ENCODE assay signal across 27 cellular contexts in the genomic region with DNA sequence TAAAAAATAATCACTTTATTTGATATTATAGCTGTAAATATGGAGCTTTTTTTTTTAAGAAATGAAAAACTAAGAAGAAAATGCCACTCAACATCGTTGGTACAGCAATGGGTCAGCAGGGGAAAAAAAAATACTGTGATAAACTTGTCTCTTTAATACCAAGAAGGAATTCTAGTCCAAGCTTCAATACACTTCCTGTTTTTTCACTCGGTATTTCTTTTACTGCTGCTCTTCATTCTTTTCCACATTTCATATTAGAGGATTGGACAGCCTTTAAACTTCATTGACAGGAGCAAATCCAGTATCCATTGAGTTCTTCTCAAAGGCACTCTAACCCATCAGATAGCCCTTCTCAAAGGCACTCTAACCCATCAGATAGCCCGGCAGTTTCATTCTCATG.
"Had no signal": no experiment of that assay in that cellular context is flagged by ENCODE, and none has a peak within 500 bp of the region (broad histone marks: within the 10 kb centered on the region; RNA-seq: fewer than 3 reads in every experiment).

No MANE protein-coding gene starts in this region.

- H3K4me1 ChIP-seq: ascending aorta, breast epithelium, colonic mucosa, gastroesophageal sphincter had no signal

- H3K36me3 ChIP-seq: ascending aorta, breast epithelium, cardiac muscle cell, colonic mucosa, esophagus squamous epithelium, gastroesophageal sphincter had no signal

- FAIRE-seq: endothelial cell of umbilical vein had no signal

- H3K4me3 ChIP-seq: ascending aorta, breast epithelium, cardiac muscle cell, colonic mucosa, esophagus squamous epithelium, gastroesophageal sphincter had no signal

- H3K27ac Mint-ChIP-seq: activated CD4-positive, alpha-beta memory T cell treated with anti-CD3 and anti-CD28 coated beads, Interleukin-2, amount 10 ng/mL, durations not matched to agents 7 days and 5 days; activated CD4-positive, alpha-beta T cell treated with anti-CD3 and anti-CD28 coated beads, Interleukin-2, amount 10 ng/mL, durations not matched to agents 7 days and 5 days; activated naive CD4-positive, alpha-beta T cell treated with anti-CD3 and anti-CD28 coated beads, Interleukin-2, amount 10 ng/mL, durations not matched to agents 7 days and 5 days; activated naive CD4-positive, alpha-beta T cell treated with anti-CD3 and anti-CD28 coated beads, Interleukin-2, amount 50 U/mL, for 72 hours; activated naive CD8-positive, alpha-beta T cell treated with anti-CD3 and anti-CD28 coated beads, Interleukin-2, amount 10 ng/mL, durations not matched to agents 7 days and 5 days; activated T-cell treated with anti-CD3 and anti-CD28 coated beads, Interleukin-2, amount 50 U/mL, for 24 hours; activated T-cell treated with anti-CD3 and anti-CD28 coated beads, Interleukin-2, amount 50 U/mL, for 72 hours; brain had no signal

- ATAC-seq: activated naive CD4-positive, alpha-beta T cell treated with anti-CD3 and anti-CD28 coated beads, Interleukin-2, amount 50 U/mL, for 72 hours; activated T-cell treated with anti-CD3 and anti-CD28 coated beads, Interleukin-2, amount 50 U/mL, for 72 hours; gastroesophageal sphincter had no signal

- H3K4me1 Mint-ChIP-seq: activated CD4-positive, alpha-beta memory T cell treated with anti-CD3 and anti-CD28 coated beads, Interleukin-2, amount 10 ng/mL, durations not matched to agents 7 days and 5 days; activated naive CD4-positive, alpha-beta T cell treated with anti-CD3 and anti-CD28 coated beads, Interleukin-2, amount 10 ng/mL, durations not matched to agents 7 days and 5 days; activated naive CD8-positive, alpha-beta T cell treated with anti-CD3 and anti-CD28 coated beads, Interleukin-2, amount 10 ng/mL, durations not matched to agents 7 days and 5 days had no signal

- H3K4me3 Mint-ChIP-seq: activated CD4-positive, alpha-beta memory T cell treated with anti-CD3 and anti-CD28 coated beads, Interleukin-2, amount 10 ng/mL, durations not matched to agents 7 days and 5 days; activated CD4-positive, alpha-beta T cell treated with anti-CD3 and anti-CD28 coated beads, Interleukin-2, amount 10 ng/mL, durations not matched to agents 7 days and 5 days; activated naive CD4-positive, alpha-beta T cell treated with anti-CD3 and anti-CD28 coated beads, Interleukin-2, amount 10 ng/mL, durations not matched to agents 7 days and 5 days; activated naive CD8-positive, alpha-beta T cell treated with anti-CD3 and anti-CD28 coated beads, Interleukin-2, amount 10 ng/mL, durations not matched to agents 7 days and 5 days; activated T-cell treated with anti-CD3 and anti-CD28 coated beads, Interleukin-2, amount 50 U/mL, for 24 hours; activated T-cell treated with anti-CD3 and anti-CD28 coated beads, Interleukin-2, amount 50 U/mL, for 72 hours; brain had no signal

- H3K27me3 ChIP-seq: ascending aorta, breast epithelium, cardiac muscle cell, colonic mucosa, esophagus squamous epithelium, gastroesophageal sphincter had no signal

- H3K27ac ChIP-seq: ascending aorta, breast epithelium, cardiac muscle cell, colonic mucosa, epithelial cell of prostate, gastroesophageal sphincter had no signal

- DNase-seq: activated CD4-positive, alpha-beta memory T cell treated with anti-CD3 and anti-CD28 coated beads, Interleukin-2, amount 10 ng/mL, durations not matched to agents 7 days and 5 days; activated CD4-positive, alpha-beta T cell treated with anti-CD3 and anti-CD28 coated beads for 1 hour; activated CD4-positive, alpha-beta T cell treated with anti-CD3 and anti-CD28 coated beads for 4 hours; activated CD4-positive, alpha-beta T cell treated with anti-CD3 and anti-CD28 coated beads, Interleukin-2, amount 10 ng/mL, durations not matched to agents 7 days and 5 days; activated CD4-positive, alpha-beta T cell treated with anti-CD3 and anti-CD28 coated beads, Interleukin-2, amount 50 U/mL, for 4 hours; activated gamma-delta T cell; activated naive CD4-positive, alpha-beta T cell; activated naive CD4-positive, alpha-beta T cell treated with anti-CD3 and anti-CD28 coated beads, Interleukin-2, amount 10 ng/mL, durations not matched to agents 7 days and 5 days; activated naive CD8-positive, alpha-beta T cell treated with anti-CD3 and anti-CD28 coated beads, Interleukin-2, amount 10 ng/mL, durations not matched to agents 7 days and 5 days; activated T-cell treated with anti-CD3 and anti-CD28 coated beads for 4 hours; activated T-cell treated with anti-CD3 and anti-CD28 coated beads, Interleukin-2, amount 50 U/mL, for 24 hours; activated T-cell treated with anti-CD3 and anti-CD28 coated beads, Interleukin-2, amount 50 U/mL, for 72 hours; central memory CD4-positive, alpha-beta T cell; cerebellar nuclear complex; colonic mucosa; effector CD8-positive, alpha-beta T cell; esophagus squamous epithelium; foreskin melanocyte; T-helper 2 cell had no signal

- H3K9me3 ChIP-seq: ascending aorta, breast epithelium, colonic mucosa, gastroesophageal sphincter had no signal

- H3K27me3 Mint-ChIP-seq: activated T-cell treated with anti-CD3 and anti-CD28 coated beads, Interleukin-2, amount 50 U/mL, for 24 hours had no signal

- H3K36me3 Mint-ChIP-seq: activated naive CD8-positive, alpha-beta T cell treated with anti-CD3 and anti-CD28 coated beads, Interleukin-2, amount 10 ng/mL, durations not matched to agents 7 days and 5 days; brain had no signal
